26 cellular contexts compared by ENCODE assay signal in the genomic region with DNA sequence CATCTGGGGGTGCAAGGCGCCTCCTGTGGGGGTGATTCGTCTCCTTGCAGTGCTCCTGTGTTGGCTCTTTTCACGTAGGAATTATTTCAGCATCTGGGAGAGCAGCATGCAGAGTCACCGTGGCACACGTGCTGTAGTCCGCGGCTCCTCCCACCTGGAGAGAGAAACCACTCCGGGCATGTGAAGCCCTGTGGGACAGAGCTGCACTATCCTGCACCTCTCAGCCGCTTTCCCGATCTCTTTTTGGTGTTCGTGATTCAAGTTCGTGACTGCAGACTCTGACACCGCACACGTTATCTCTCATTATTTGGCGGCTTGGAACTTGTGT.
"Had no signal": no experiment of that assay in that cellular context is flagged by ENCODE, and none has a peak within 500 bp of the region (broad histone marks: within the 10 kb centered on the region; RNA-seq: fewer than 3 reads in every experiment).

No MANE protein-coding gene starts in this region.

- H3K9me3 ChIP-seq: colonic mucosa, gastroesophageal sphincter had no signal

- H3K4me3 Mint-ChIP-seq: activated CD8-positive, alpha-beta T cell treated with anti-CD3 and anti-CD28 coated beads for 36 hours; activated naive CD8-positive, alpha-beta T cell; activated T-cell treated with anti-CD3 and anti-CD28 coated beads, Interleukin-2, amount 50 U/mL, for 4 hours; activated T-helper 17 cell treated with anti-CD3 and anti-CD28 coated beads, Interleukin-2, amount 50 U/mL, for 72 hours had no signal

- H3K27me3 Mint-ChIP-seq: activated CD8-positive, alpha-beta T cell treated with anti-CD3 and anti-CD28 coated beads for 36 hours; activated naive CD8-positive, alpha-beta T cell; activated T-helper 17 cell treated with anti-CD3 and anti-CD28 coated beads, Interleukin-2, amount 50 U/mL, for 72 hours had no signal

- H3K27ac Mint-ChIP-seq: activated CD8-positive, alpha-beta T cell treated with anti-CD3 and anti-CD28 coated beads for 36 hours; activated naive CD8-positive, alpha-beta T cell; activated T-helper 17 cell treated with anti-CD3 and anti-CD28 coated beads, Interleukin-2, amount 50 U/mL, for 72 hours had no signal

- H3K4me3 ChIP-seq: colonic mucosa, esophagus squamous epithelium, gastroesophageal sphincter had no signal

- H3K36me3 Mint-ChIP-seq: activated naive CD8-positive, alpha-beta T cell had no signal

- DNase-seq: activated CD4-positive, alpha-beta T cell treated with anti-CD3 and anti-CD28 coated beads for 48 hours; activated CD4-positive, alpha-beta T cell treated with anti-CD3 and anti-CD28 coated beads, Interleukin-2, amount 50 U/mL, for 1 hour; activated CD4-positive, alpha-beta T cell treated with anti-CD3 and anti-CD28 coated beads, Interleukin-2, amount 50 U/mL, for 48 hours; activated CD8-positive, alpha-beta memory T cell treated with anti-CD3 and anti-CD28 coated beads for 24 hours; activated CD8-positive, alpha-beta T cell treated with anti-CD3 and anti-CD28 coated beads for 36 hours; activated effector memory CD4-positive, alpha-beta T cell treated with Interleukin-2 at 50 U/mL for 16 hours; activated gamma-delta T cell treated with Interleukin-2 at 50 U/mL for 16 hours; activated naive CD4-positive, alpha-beta T cell treated with anti-CD3 and anti-CD28 coated beads, Interleukin-2, amount 50 U/mL, for 16 hours; activated naive CD4-positive, alpha-beta T cell treated with Interleukin-2 at 50 U/mL for 16 hours; activated T-cell treated with anti-CD3 and anti-CD28 coated beads, Interleukin-2, amount 50 U/mL, for 4 hours; amniotic stem cell; anterior cingulate cortex; central memory CD4-positive, alpha-beta T cell; cerebellar nuclear complex; colonic mucosa; effector CD8-positive, alpha-beta T cell; esophagus squamous epithelium; foreskin melanocyte; T-helper 2 cell had no signal

- H3K4me1 Mint-ChIP-seq: activated T-helper 17 cell treated with anti-CD3 and anti-CD28 coated beads, Interleukin-2, amount 50 U/mL, for 72 hours had no signal

- H3K36me3 ChIP-seq: colonic mucosa had no signal

- H3K27ac ChIP-seq: colonic mucosa, epithelial cell of prostate, esophagus squamous epithelium, gastroesophageal sphincter had no signal

- H3K4me1 ChIP-seq: colonic mucosa had no signal

- H3K9me3 Mint-ChIP-seq: activated CD8-positive, alpha-beta T cell treated with anti-CD3 and anti-CD28 coated beads for 36 hours; activated T-cell treated with anti-CD3 and anti-CD28 coated beads, Interleukin-2, amount 50 U/mL, for 4 hours; activated T-helper 17 cell treated with anti-CD3 and anti-CD28 coated beads, Interleukin-2, amount 50 U/mL, for 72 hours had no signal

- FAIRE-seq: astrocyte, endometrium, endothelial cell of umbilical vein had no signal

- H3K27me3 ChIP-seq: colonic mucosa, esophagus squamous epithelium, gastroesophageal sphincter had no signal

- ATAC-seq: activated CD8-positive, alpha-beta T cell treated with anti-CD3 and anti-CD28 coated beads for 36 hours; activated T-cell treated with anti-CD3 and anti-CD28 coated beads, Interleukin-2, amount 50 U/mL, for 4 hours; activated T-helper 17 cell treated with anti-CD3 and anti-CD28 coated beads, Interleukin-2, amount 50 U/mL, for 72 hours; gastroesophageal sphincter had no signal
